ENCODE assay signal across 8 cellular contexts in the genomic region with DNA sequence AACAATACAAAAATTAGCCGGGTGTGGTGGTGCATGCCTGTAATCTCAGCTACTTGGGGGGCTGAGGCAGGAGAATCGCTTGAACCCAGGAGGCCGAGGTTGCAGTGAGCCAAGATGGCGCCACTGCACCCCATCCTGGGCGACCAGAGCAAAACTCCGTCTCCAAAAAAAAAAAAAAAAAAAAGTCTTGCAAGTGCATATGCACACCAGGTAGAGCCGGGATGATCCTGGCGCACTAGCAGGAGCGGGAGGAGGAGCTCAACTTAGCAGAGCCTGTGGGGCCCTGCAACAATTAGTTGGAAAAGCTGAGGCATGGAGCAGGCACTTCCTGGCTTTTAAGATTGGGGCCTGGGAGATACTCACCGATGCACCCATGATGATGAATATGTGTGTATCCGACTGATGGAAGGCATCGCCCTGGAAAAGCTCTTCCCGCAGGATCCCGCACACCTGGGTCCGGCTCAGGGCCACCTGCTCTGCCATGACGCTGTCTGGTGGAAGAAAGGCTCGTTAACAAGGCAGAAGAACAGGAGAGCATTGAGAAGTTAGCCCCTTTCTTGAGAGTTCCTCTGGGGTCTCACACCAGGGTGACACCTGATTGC. TPM values are rescaled to one million over a fixed set of nuclear protein-coding genes. Genes with fewer than 3 reads are reported as not detected.
A peak's percentile ranks its signal among the peaks of the same experiment; 100 is the strongest.
DNase-seq lines count a peak whose midpoint lies in the region; ATAC-seq and TF ChIP-seq lines count a peak whose summit lies in the region.

No MANE protein-coding gene starts in this region.

- peak overlapping the region; percentile 98 to 99 for H3K27ac Mint-ChIP-seq in natural killer cell treated with Interleukin-12 subunit alpha and Interleukin-12 subunit beta and Interleukin-15 and Interleukin-18, amount 100 ng/mL, for 72 hours

- H3K4me2 ChIP-seq in BLaER1 treated with 17β-estradiol and CSF1 and Interleukin-3, amounts not matched to agents 10 nM and 100 nM = peak overlapping the region; percentile 70 to 92 (median 86)

- ATAC-seq in natural killer cell treated with Interleukin-12 subunit alpha and Interleukin-12 subunit beta and Interleukin-15 and Interleukin-18, amount 100 ng/mL, for 72 hours = no peak
- ATAC-seq in HG02981 (IDR thresholded peaks at IDR 0.05; ENCODE audit: unreplicated experiment) (no peak), GM21723 (IDR thresholded peaks at IDR 0.05; ENCODE audit: unreplicated experiment) (no peak), GM21423 (IDR thresholded peaks at IDR 0.05; ENCODE audit: unreplicated experiment) (no peak)

- no peak for DNase-seq in colonic mucosa
- DNase-seq in natural killer cell treated with Interleukin-12 subunit alpha and Interleukin-12 subunit beta and Interleukin-15 and Interleukin-18, amount 100 ng/mL, for 72 hours (ENCODE audit: low spot score) = no peak
- DNase-seq in activated CD4-positive, CD25-positive, alpha-beta regulatory T cell (lab: John Stamatoyannopoulos, UW) = no peak

- H3K9ac ChIP-seq in BLaER1 treated with 17β-estradiol and CSF1 and Interleukin-3, amounts not matched to agents 10 nM and 100 nM = peak overlapping the region; percentile 84 to 91 (median 87); a peak in 21 of 22 replicates
- H3K9ac ChIP-seq in colonic mucosa (ENCODE audit: low read depth in 2 of 2, low read length in 2 of 2) = peak overlapping the region; percentile 60 to 78

- H3K27me3 ChIP-seq in BLaER1 treated with 17β-estradiol and CSF1 and Interleukin-3, amounts not matched to agents 10 nM and 100 nM = peaks cover 38 to 84% (median 67%) of the 10 kb centered on the region in 11 experiments
- H3K27me3 ChIP-seq in colonic mucosa = no peaks in the 10 kb centered on the region

- peaks cover 32 to 42% of the 10 kb centered on the region in 2 donors for H3K4me1 Mint-ChIP-seq in natural killer cell treated with Interleukin-12 subunit alpha and Interleukin-12 subunit beta and Interleukin-15 and Interleukin-18, amount 100 ng/mL, for 72 hours (ENCODE audit: low read depth in 2 of 2)

- H3K9me3 Mint-ChIP-seq in natural killer cell treated with Interleukin-12 subunit alpha and Interleukin-12 subunit beta and Interleukin-15 and Interleukin-18, amount 100 ng/mL, for 72 hours = no peaks in the 10 kb centered on the region

- H4K20me1 ChIP-seq in BLaER1 treated with 17β-estradiol and CSF1 and Interleukin-3, amounts not matched to agents 10 nM and 100 nM = peaks cover 4 to 29% (median 16%) of the 10 kb centered on the region in 11 experiments; a peak in 16 of 22 replicates

- TF ChIP-seq CTCF in colonic mucosa (IDR thresholded peaks at IDR 0.05) = no peak

- H3K4me3 Mint-ChIP-seq in natural killer cell treated with Interleukin-12 subunit alpha and Interleukin-12 subunit beta and Interleukin-15 and Interleukin-18, amount 100 ng/mL, for 72 hours = peak overlapping the region; percentile 77

- H3K4me3 ChIP-seq in BLaER1 treated with 17β-estradiol and CSF1 and Interleukin-3, amounts not matched to agents 10 nM and 100 nM = peak overlapping the region; percentile 58 to 80 (median 74)
- no peak overlapping the region for H3K4me3 ChIP-seq in colonic mucosa

- peaks cover 0 to 27% (median 9%) of the 10 kb centered on the region in 11 experiments; a peak in 11 of 22 replicates for H3K36me3 ChIP-seq in BLaER1 treated with 17β-estradiol and CSF1 and Interleukin-3, amounts not matched to agents 10 nM and 100 nM
- H3K36me3 ChIP-seq in KOPT-K1 (ENCODE audit: insufficient read depth, low read length) (peaks cover 32% of the 10 kb centered on the region), colonic mucosa (no peaks in the 10 kb centered on the region)

- peaks cover 11% of the 10 kb centered on the region for H3K36me3 Mint-ChIP-seq in natural killer cell treated with Interleukin-12 subunit alpha and Interleukin-12 subunit beta and Interleukin-15 and Interleukin-18, amount 100 ng/mL, for 72 hours

- H3K27me3 Mint-ChIP-seq in natural killer cell treated with Interleukin-12 subunit alpha and Interleukin-12 subunit beta and Interleukin-15 and Interleukin-18, amount 100 ng/mL, for 72 hours = peaks cover 0 to 6% of the 10 kb centered on the region in 2 donors

- intact Hi-C loops in colonic mucosa (cut with DNase I) = no loop called here

- peaks cover 0 to 41% (median 22%) of the 10 kb centered on the region in 11 experiments; a peak in 17 of 22 replicates for H3K9me3 ChIP-seq in BLaER1 treated with 17β-estradiol and CSF1 and Interleukin-3, amounts not matched to agents 10 nM and 100 nM (replicated peaks in 1 of 11)
- H3K9me3 ChIP-seq in KOPT-K1 (ENCODE audit: insufficient read depth, low read length, poor library complexity, severe bottlenecking) = no peaks in the 10 kb centered on the region
- H3K9me3 ChIP-seq in colonic mucosa = no peaks in the 10 kb centered on the region

- peak overlapping the region in 9 of 11 experiments; percentile 85 to 98 (median 94); a peak in 18 of 22 replicates for H3K27ac ChIP-seq in BLaER1 treated with 17β-estradiol and CSF1 and Interleukin-3, amounts not matched to agents 10 nM and 100 nM
- H3K27ac ChIP-seq in KOPT-K1 (ENCODE audit: low read depth, low read length, poor library complexity, severe bottlenecking) (peak overlapping the region; percentile 95), colonic mucosa (no peak overlapping the region)

- H3K4me1 ChIP-seq in BLaER1 treated with 17β-estradiol and CSF1 and Interleukin-3, amounts not matched to agents 10 nM and 100 nM = peaks cover 60 to 71% (median 67%) of the 10 kb centered on the region in 10 experiments
- H3K4me1 ChIP-seq in colonic mucosa = no peaks in the 10 kb centered on the region

RNA-seq across cellular contexts. Expression of gene G6PD, which starts 0.9 kb away (rescaled TPM):
- 10 to 100 TPM; 41.0 to 48.6 TPM for total RNA-seq in colonic mucosa
- 100 to 1,000 TPM; 115 to 227 TPM for total RNA-seq in natural killer cell treated with Interleukin-12 subunit alpha and Interleukin-12 subunit beta and Interleukin-15 and Interleukin-18, amount 100 ng/mL, for 72 hours

RNA-seq across cellular contexts. Expression of gene IKBKG, which starts 1.6 kb away (rescaled TPM):
- total RNA-seq in colonic mucosa = 10 to 100 TPM; 20.6 to 28.4 TPM
- 10 to 100 TPM; 55.6 to 61.1 TPM for total RNA-seq in natural killer cell treated with Interleukin-12 subunit alpha and Interleukin-12 subunit beta and Interleukin-15 and Interleukin-18, amount 100 ng/mL, for 72 hours

RNA-seq across cellular contexts. Expression of gene FAM3A, which starts 29.7 kb away (rescaled TPM):
- 10 to 100 TPM; 63.1 to 71.1 TPM for total RNA-seq in colonic mucosa
- total RNA-seq in natural killer cell treated with Interleukin-12 subunit alpha and Interleukin-12 subunit beta and Interleukin-15 and Interleukin-18, amount 100 ng/mL, for 72 hours = 10 to 100 TPM; 28.5 to 41.1 TPM

RNA-seq across cellular contexts. Expression of gene CTAG1A, which starts 39.2 kb away (rescaled TPM):
- not detected for total RNA-seq in colonic mucosa
- total RNA-seq in natural killer cell treated with Interleukin-12 subunit alpha and Interleukin-12 subunit beta and Interleukin-15 and Interleukin-18, amount 100 ng/mL, for 72 hours = not detected

RNA-seq across cellular contexts. Expression of gene SLC10A3, which starts 55.3 kb away (rescaled TPM):
- total RNA-seq in colonic mucosa = 10 to 100 TPM; 23.0 to 24.5 TPM
- 10 to 100 TPM; 22.1 to 30.7 TPM for total RNA-seq in natural killer cell treated with Interleukin-12 subunit alpha and Interleukin-12 subunit beta and Interleukin-15 and Interleukin-18, amount 100 ng/mL, for 72 hours
